ENCODE assay signal across 9 cellular contexts in the genomic region with DNA sequence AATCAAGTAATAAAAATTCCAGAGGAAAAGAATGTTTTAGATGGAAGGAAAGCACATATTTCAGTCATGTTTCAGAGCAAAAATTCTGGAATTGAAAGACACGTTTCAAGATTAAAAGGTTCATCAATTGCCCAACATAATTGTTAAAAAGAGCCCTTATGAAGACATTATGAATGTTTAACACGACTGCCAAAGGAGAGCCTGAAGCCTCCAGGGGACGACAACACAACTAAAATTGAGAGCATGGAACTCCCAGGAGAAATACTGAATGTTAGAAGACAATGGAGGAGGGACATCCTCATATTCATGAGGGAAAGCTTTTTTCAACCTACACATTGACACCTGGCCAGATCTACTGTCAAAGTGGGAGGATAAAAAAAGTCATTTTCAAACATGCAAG. TPM values are rescaled to one million over a fixed set of nuclear protein-coding genes. Genes with fewer than 3 reads are reported as not detected.
DNase-seq lines count a peak whose midpoint lies in the region; TF ChIP-seq lines count a peak whose summit lies in the region.
"Had no signal": no experiment of that assay in that cellular context is flagged by ENCODE, and none has a peak within 500 bp of the region (broad histone marks: within the 10 kb centered on the region; RNA-seq: fewer than 3 reads in every experiment).

No MANE protein-coding gene starts in this region.

- peaks cover 0 to 9% (median 1%) of the 10 kb centered on the region in 3 donors for H3K27me3 Mint-ChIP-seq in immature natural killer cell (ENCODE audit: low read depth in 3 of 3)

- H4K91ac ChIP-seq in neuronal stem cell (ENCODE audit: low read depth, low read length, poor library complexity), result no peak overlapping the region

- H3K36me3 ChIP-seq in neuronal stem cell (replicated peaks in 1 of 2; ENCODE audit: control insufficient read depth in 2 of 2, insufficient read depth in 2 of 2, low read length in 2 of 2), result no peaks in the 10 kb centered on the region
- H3K36me3 ChIP-seq: tibial artery had no signal

- H4K8ac ChIP-seq in neuronal stem cell (ENCODE audit: low read depth, low read length), result no peak overlapping the region

- H3K27me3 ChIP-seq in neuronal stem cell (ENCODE audit: control insufficient read depth in 3 of 3, insufficient read depth in 3 of 3, low read depth in 1 of 3, low read length in 3 of 3), result no peaks in the 10 kb centered on the region
- H3K27me3 ChIP-seq: tibial artery had no signal

- peaks cover 0 to 19% of the 10 kb centered on the region in 2 donors for H3K9me3 ChIP-seq in neuronal stem cell (replicated peaks in 1 of 2; ENCODE audit: control insufficient read depth in 2 of 2, insufficient read depth in 1 of 2, low read depth in 1 of 2, low read length in 2 of 2)
- H3K9me3 ChIP-seq: tibial artery had no signal

- no peak overlapping the region for H3K27ac Mint-ChIP-seq in immature natural killer cell

- no peaks in the 10 kb centered on the region for H3K9me3 Mint-ChIP-seq in immature natural killer cell

- H3K4me3 Mint-ChIP-seq in immature natural killer cell, result no peak overlapping the region

- H3K4me3 ChIP-seq in neuronal stem cell (ENCODE audit: low read length in 2 of 2), result no peak overlapping the region
- H3K4me3 ChIP-seq: tibial artery had no signal

- H2BK12ac ChIP-seq in neuronal stem cell (ENCODE audit: low read length), result no peak overlapping the region

- in situ Hi-C loops in ACHN (cut with HindIII; ENCODE audit: low pct_ligation_motif_present, low pct_unique_long_range_greater_than_20kb, low sequenced_read_pairs) (no loop called here), GM13976 (cut with MboI; ENCODE audit: low sequenced_read_pairs, unreplicated experiment) (loop anchor here (10.0 kb wide), 1 partner anchor 214 kb away; the partner anchor contains the start of gene OR2T1)

- no peak overlapping the region for H2BK120ac ChIP-seq in neuronal stem cell (ENCODE audit: low read depth, low read length)

- H3K4me2 ChIP-seq in neuronal stem cell (ENCODE audit: insufficient read depth, low read length, poor library complexity, severe bottlenecking), result no peak overlapping the region

- TF ChIP-seq CTCF in GM13976 (IDR thresholded peaks at IDR 0.05; ENCODE audit: borderline replicate concordance, control extremely low read depth, extremely low read depth, insufficient read depth, missing control alignments), result peak; percentile 56

- H3K9ac ChIP-seq in neuronal stem cell (ENCODE audit: low read depth, low read length, poor library complexity), result no peak overlapping the region

- no peak overlapping the region for H3K23ac ChIP-seq in neuronal stem cell (ENCODE audit: low read depth, low read length, poor library complexity)

- no peak overlapping the region for H3K14ac ChIP-seq in neuronal stem cell (ENCODE audit: low read length)

- no peak overlapping the region for H3K4ac ChIP-seq in neuronal stem cell (ENCODE audit: low read length)

- H2BK5ac ChIP-seq in neuronal stem cell (ENCODE audit: low read length), result no peak overlapping the region

- no peaks in the 10 kb centered on the region for H3K36me3 Mint-ChIP-seq in immature natural killer cell

- H3K79me1 ChIP-seq in neuronal stem cell (ENCODE audit: low read depth, low read length), result no peaks in the 10 kb centered on the region

- H2AK5ac ChIP-seq in neuronal stem cell (ENCODE audit: low read depth, low read length), result no peak overlapping the region

- no CpG with 5 or more reads among the region's 3 CpGs for WGBS in neuronal stem cell (ENCODE audit: extremely low coverage in 2 of 2, insufficient read length in 2 of 2, insufficient replicate concordance in 1 of 2), 2 donors

- no peak overlapping the region for H3K27ac ChIP-seq in neuronal stem cell (replicated peaks; ENCODE audit: low read length)
- H3K27ac ChIP-seq: tibial artery had no signal

- H3K18ac ChIP-seq in neuronal stem cell (ENCODE audit: low read length), result no peak overlapping the region

- no peaks in the 10 kb centered on the region for H3K4me1 ChIP-seq in neuronal stem cell (ENCODE audit: control insufficient read depth in 2 of 2, insufficient read depth in 1 of 2, low read depth in 1 of 2, low read length in 2 of 2)
- H3K4me1 ChIP-seq: tibial artery had no signal

- DNase-seq in ACHN, result peak; percentile 67
- DNase-seq in GM13976 (ENCODE audit: low spot score), result peak; percentile 36
- peak; percentile 36 for DNase-seq in NOMO-1 treated with dmso at 0.1 percent for 144 hours (lab: John Stamatoyannopoulos, UW; ENCODE audit: unreplicated experiment)
- peak; percentile 80 for DNase-seq in activated effector memory CD4-positive, alpha-beta T cell treated with anti-CD3 and anti-CD28 coated beads, Interleukin-2, amount 50 U/mL, for 16 hours
- DNase-seq in immature natural killer cell, result peak in 2 of 3 donors; percentile 6 to 11
- DNase-seq in stimulated activated CD4-positive, alpha-beta T cell treated with anti-CD3 and anti-CD28 coated beads, TNF-alpha, amount 100 ng/mL, for 48 hours (ENCODE audit: low read depth in 3 of 3), result peak in 2 of 3 donors; percentile 33 to 43
- DNase-seq in neuronal stem cell (ENCODE audit: low spot score), result no peak
- DNase-seq in ecto neural progenitor cell (ENCODE audit: low spot score), result no peak

- no peak overlapping the region for H2AFZ ChIP-seq in neuronal stem cell (ENCODE audit: low read length)

- H2BK15ac ChIP-seq in neuronal stem cell (ENCODE audit: low read length), result no peak overlapping the region

- no peaks in the 10 kb centered on the region for H3K4me1 Mint-ChIP-seq in immature natural killer cell

RNA-seq across cellular contexts. Expression of gene OR2T11, which starts 16.0 kb away (rescaled TPM):
- polyA plus RNA-seq in immature natural killer cell, result not detected
- not detected for polyA plus RNA-seq in neuronal stem cell (2013, experiment 1 of 2)
- polyA plus RNA-seq in neuronal stem cell (2013, experiment 2 of 2), result not detected

RNA-seq across cellular contexts. Expression of gene OR2T10, which starts 21.4 kb away (rescaled TPM):
- not detected for polyA plus RNA-seq in immature natural killer cell
- polyA plus RNA-seq in neuronal stem cell (2013, experiment 1 of 2), result not detected
- not detected for polyA plus RNA-seq in neuronal stem cell (2013, experiment 2 of 2)

RNA-seq across cellular contexts. Expression of gene OR2T35, which starts 26.2 kb away (rescaled TPM):
- polyA plus RNA-seq in immature natural killer cell, result not detected
- not detected for polyA plus RNA-seq in neuronal stem cell (2013, experiment 1 of 2)
- polyA plus RNA-seq in neuronal stem cell (2013, experiment 2 of 2), result not detected

RNA-seq across cellular contexts. Expression of gene OR2T27, which starts 36.5 kb away (rescaled TPM):
- not detected for polyA plus RNA-seq in immature natural killer cell
- polyA plus RNA-seq in neuronal stem cell (2013, experiment 1 of 2), result not detected
- not detected for polyA plus RNA-seq in neuronal stem cell (2013, experiment 2 of 2)

RNA-seq across cellular contexts. Expression of gene OR2T34, which starts 44.3 kb away (rescaled TPM):
- polyA plus RNA-seq in immature natural killer cell, result not detected
- polyA plus RNA-seq in neuronal stem cell (2013, experiment 1 of 2), result not detected
- not detected for polyA plus RNA-seq in neuronal stem cell (2013, experiment 2 of 2)

Comparison
In these comparisons a context has a peak if more than half of its experiments do, and no peak if none do; other contexts are left out.
1. DNase-seq: peak in ACHN (single experiment), GM13976 (single experiment), NOMO-1 treated with dmso at 0.1 percent for 144 hours (single experiment), activated effector memory CD4-positive, alpha-beta T cell treated with anti-CD3 and anti-CD28 coated beads, Interleukin-2, amount 50 U/mL, for 16 hours (single experiment), immature natural killer cell (2 of 3) and stimulated activated CD4-positive, alpha-beta T cell treated with anti-CD3 and anti-CD28 coated beads, TNF-alpha, amount 100 ng/mL, for 48 hours (2 of 3); none in neuronal stem cell (single experiment) and ecto neural progenitor cell (single experiment).